17 cellular contexts compared by ENCODE assay signal in the genomic region with DNA sequence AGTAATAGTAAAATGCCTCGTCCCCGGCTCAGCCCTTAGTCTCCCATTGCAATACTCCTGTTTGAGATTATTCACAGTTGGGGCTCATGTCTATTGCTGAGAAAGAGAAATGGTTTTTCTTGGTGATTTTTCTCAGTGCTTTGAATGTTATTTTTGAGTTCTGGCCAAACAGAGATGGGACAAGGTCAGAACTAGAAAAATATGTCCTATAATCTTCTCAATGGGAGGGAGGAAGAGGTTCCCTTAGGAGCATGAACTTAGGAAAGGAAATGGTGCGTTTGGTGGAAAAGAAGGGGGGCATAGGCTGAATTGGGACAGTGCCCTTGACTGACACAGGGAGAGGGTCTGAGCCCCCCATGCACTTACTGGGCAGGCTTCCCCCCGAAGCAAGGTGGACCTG.
"Had no signal": no experiment of that assay in that cellular context is flagged by ENCODE, and none has a peak within 500 bp of the region (broad histone marks: within the 10 kb centered on the region; RNA-seq: fewer than 3 reads in every experiment).

No MANE protein-coding gene starts in this region.

- H3K9me3 Mint-ChIP-seq: activated naive CD4-positive, alpha-beta T cell treated with anti-CD3 and anti-CD28 coated beads, Interleukin-2, amount 50 U/mL, for 24 hours; activated T-cell treated with anti-CD3 and anti-CD28 coated beads, Interleukin-2, amount 50 U/mL, for 72 hours; effector memory CD8-positive, alpha-beta T cell; immature natural killer cell; natural killer cell treated with Interleukin-12 subunit alpha and Interleukin-12 subunit beta and Interleukin-15 and Interleukin-18, amount 100 ng/mL, for 72 hours had no signal

- H3K4me1 ChIP-seq: ascending aorta, foreskin keratinocyte, SJSA1 had no signal

- DNase-seq: activated CD4-positive, alpha-beta T cell treated with anti-CD3 and anti-CD28 coated beads, Interleukin-2, amount 50 U/mL, for 4 hours; activated effector memory CD4-positive, alpha-beta T cell treated with anti-CD3 and anti-CD28 coated beads, Interleukin-2, amount 50 U/mL, for 16 hours; activated T-cell treated with anti-CD3 and anti-CD28 coated beads, Interleukin-2, amount 50 U/mL, for 72 hours; dermis blood vessel endothelial cell; effector memory CD8-positive, alpha-beta T cell; foreskin keratinocyte; head of caudate nucleus; immature natural killer cell; small intestine; stimulated activated CD4-positive, alpha-beta T cell treated with anti-CD3 and anti-CD28 coated beads, Interleukin-4, amount 100 ng/mL, for 1 hour had no signal

- H3K27ac Mint-ChIP-seq: activated naive CD4-positive, alpha-beta T cell treated with anti-CD3 and anti-CD28 coated beads, Interleukin-2, amount 50 U/mL, for 24 hours; activated T-cell treated with anti-CD3 and anti-CD28 coated beads, Interleukin-2, amount 50 U/mL, for 72 hours; effector memory CD8-positive, alpha-beta T cell; immature natural killer cell; natural killer cell treated with Interleukin-12 subunit alpha and Interleukin-12 subunit beta and Interleukin-15 and Interleukin-18, amount 100 ng/mL, for 72 hours had no signal

- H3K27me3 ChIP-seq: ascending aorta, foreskin keratinocyte, SJSA1 had no signal

- H3K36me3 ChIP-seq: ascending aorta, SJSA1, thoracic aorta had no signal

- ATAC-seq: activated T-cell treated with anti-CD3 and anti-CD28 coated beads, Interleukin-2, amount 50 U/mL, for 72 hours; effector memory CD8-positive, alpha-beta T cell; foreskin keratinocyte; natural killer cell treated with Interleukin-12 subunit alpha and Interleukin-12 subunit beta and Interleukin-15 and Interleukin-18, amount 100 ng/mL, for 72 hours had no signal

- H3K4me3 Mint-ChIP-seq: activated naive CD4-positive, alpha-beta T cell treated with anti-CD3 and anti-CD28 coated beads, Interleukin-2, amount 50 U/mL, for 24 hours; activated T-cell treated with anti-CD3 and anti-CD28 coated beads, Interleukin-2, amount 50 U/mL, for 72 hours; effector memory CD8-positive, alpha-beta T cell; immature natural killer cell; natural killer cell treated with Interleukin-12 subunit alpha and Interleukin-12 subunit beta and Interleukin-15 and Interleukin-18, amount 100 ng/mL, for 72 hours had no signal

- H3K4me3 ChIP-seq: ascending aorta, lung, SJSA1, thoracic aorta had no signal

- H3K36me3 Mint-ChIP-seq: activated naive CD4-positive, alpha-beta T cell treated with anti-CD3 and anti-CD28 coated beads, Interleukin-2, amount 50 U/mL, for 24 hours; immature natural killer cell; natural killer cell treated with Interleukin-12 subunit alpha and Interleukin-12 subunit beta and Interleukin-15 and Interleukin-18, amount 100 ng/mL, for 72 hours had no signal

- H3K27ac ChIP-seq: ascending aorta, epithelial cell of prostate, foreskin keratinocyte, SJSA1, thoracic aorta had no signal

- H3K9me3 ChIP-seq: ascending aorta, SJSA1, thoracic aorta had no signal

- H3K4me1 Mint-ChIP-seq: activated naive CD4-positive, alpha-beta T cell treated with anti-CD3 and anti-CD28 coated beads, Interleukin-2, amount 50 U/mL, for 24 hours; immature natural killer cell had no signal
